Comparison of ENCODE assay signal across 1 cellular context in the genomic region with DNA sequence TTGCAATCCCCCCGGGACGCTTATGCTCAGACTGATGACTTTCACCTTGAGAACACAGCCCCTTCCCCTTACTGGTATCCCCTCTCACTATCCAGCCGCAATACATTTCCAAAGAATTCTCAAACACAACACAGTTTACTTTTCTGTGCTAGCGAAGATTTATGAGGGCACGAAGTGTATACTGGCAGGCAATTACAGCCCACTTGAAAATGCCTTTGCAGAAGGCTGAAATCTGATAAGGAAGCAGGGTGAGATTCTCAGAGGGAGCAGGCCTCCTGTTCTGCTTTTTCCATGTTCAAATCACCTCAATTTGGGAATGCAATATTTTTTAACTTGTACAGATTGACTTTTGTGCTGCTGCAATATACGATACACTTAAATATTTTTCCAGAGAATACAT.
TF ChIP-seq lines count a peak whose summit lies in the region.

No MANE protein-coding gene starts in this region.

TF ChIP-seq in GM23338, 12 proteins besides CTCF, POLR2A, EP300 and RAD21 (continued from another document):
- TF ChIP-seq, protein P1, sequence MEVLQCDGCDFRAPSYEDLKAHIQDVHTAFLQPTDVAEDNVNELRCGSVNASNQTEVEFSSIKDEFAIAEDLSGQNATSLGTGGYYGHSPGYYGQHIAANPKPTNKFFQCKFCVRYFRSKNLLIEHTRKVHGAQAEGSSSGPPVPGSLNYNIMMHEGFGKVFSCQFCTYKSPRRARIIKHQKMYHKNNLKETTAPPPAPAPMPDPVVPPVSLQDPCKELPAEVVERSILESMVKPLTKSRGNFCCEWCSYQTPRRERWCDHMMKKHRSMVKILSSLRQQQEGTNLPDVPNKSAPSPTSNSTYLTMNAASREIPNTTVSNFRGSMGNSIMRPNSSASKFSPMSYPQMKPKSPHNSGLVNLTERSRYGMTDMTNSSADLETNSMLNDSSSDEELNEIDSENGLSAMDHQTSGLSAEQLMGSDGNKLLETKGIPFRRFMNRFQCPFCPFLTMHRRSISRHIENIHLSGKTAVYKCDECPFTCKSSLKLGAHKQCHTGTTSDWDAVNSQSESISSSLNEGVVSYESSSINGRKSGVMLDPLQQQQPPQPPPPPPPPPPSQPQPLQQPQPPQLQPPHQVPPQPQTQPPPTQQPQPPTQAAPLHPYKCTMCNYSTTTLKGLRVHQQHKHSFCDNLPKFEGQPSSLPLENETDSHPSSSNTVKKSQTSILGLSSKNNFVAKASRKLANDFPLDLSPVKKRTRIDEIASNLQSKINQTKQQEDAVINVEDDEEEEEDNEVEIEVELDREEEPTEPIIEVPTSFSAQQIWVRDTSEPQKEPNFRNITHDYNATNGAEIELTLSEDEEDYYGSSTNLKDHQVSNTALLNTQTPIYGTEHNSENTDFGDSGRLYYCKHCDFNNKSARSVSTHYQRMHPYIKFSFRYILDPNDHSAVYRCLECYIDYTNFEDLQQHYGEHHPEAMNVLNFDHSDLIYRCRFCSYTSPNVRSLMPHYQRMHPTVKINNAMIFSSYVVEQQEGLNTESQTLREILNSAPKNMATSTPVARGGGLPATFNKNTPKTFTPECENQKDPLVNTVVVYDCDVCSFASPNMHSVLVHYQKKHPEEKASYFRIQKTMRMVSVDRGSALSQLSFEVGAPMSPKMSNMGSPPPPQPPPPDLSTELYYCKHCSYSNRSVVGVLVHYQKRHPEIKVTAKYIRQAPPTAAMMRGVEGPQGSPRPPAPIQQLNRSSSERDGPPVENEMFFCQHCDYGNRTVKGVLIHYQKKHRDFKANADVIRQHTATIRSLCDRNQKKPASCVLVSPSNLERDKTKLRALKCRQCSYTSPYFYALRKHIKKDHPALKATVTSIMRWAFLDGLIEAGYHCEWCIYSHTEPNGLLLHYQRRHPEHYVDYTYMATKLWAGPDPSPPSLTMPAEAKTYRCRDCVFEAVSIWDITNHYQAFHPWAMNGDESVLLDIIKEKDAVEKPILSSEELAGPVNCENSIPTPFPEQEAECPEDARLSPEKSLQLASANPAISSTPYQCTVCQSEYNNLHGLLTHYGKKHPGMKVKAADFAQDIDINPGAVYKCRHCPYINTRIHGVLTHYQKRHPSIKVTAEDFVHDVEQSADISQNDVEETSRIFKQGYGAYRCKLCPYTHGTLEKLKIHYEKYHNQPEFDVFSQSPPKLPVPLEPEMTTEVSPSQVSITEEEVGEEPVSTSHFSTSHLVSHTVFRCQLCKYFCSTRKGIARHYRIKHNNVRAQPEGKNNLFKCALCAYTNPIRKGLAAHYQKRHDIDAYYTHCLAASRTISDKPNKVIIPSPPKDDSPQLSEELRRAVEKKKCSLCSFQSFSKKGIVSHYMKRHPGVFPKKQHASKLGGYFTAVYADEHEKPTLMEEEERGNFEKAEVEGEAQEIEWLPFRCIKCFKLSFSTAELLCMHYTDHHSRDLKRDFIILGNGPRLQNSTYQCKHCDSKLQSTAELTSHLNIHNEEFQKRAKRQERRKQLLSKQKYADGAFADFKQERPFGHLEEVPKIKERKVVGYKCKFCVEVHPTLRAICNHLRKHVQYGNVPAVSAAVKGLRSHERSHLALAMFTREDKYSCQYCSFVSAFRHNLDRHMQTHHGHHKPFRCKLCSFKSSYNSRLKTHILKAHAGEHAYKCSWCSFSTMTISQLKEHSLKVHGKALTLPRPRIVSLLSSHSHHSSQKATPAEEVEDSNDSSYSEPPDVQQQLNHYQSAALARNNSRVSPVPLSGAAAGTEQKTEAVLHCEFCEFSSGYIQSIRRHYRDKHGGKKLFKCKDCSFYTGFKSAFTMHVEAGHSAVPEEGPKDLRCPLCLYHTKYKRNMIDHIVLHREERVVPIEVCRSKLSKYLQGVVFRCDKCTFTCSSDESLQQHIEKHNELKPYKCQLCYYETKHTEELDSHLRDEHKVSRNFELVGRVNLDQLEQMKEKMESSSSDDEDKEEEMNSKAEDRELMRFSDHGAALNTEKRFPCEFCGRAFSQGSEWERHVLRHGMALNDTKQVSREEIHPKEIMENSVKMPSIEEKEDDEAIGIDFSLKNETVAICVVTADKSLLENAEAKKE (CRISPR knock-in tag; IDR thresholded peaks at IDR 0.05) = no peak
- no peak for TF ChIP-seq EZH2phosphoT487 (IDR thresholded peaks at IDR 0.05; ENCODE audit: unreplicated experiment)
